Comparison of ENCODE assay signal across 1 cellular context in genomic region chr3:185558395-185558794, GRCh38.
TF ChIP-seq lines count a peak whose summit lies in the region.

No MANE protein-coding gene starts in this region.

TF ChIP-seq in HCT116, 20 proteins besides CTCF, POLR2A, EP300 and RAD21 (continued from another document):
- TF ChIP-seq REST (IDR thresholded peaks at IDR 0.05; ENCODE audit: low read depth): no peak
- TF ChIP-seq SIN3A (IDR thresholded peaks at IDR 0.05; ENCODE audit: low read depth): no peak; the same call in 1 of the 2 replicates
- no peak for TF ChIP-seq ZNF274 (IDR thresholded peaks at IDR 0.05; ENCODE audit: low read depth, low read length)
- TF ChIP-seq ATF3 (IDR thresholded peaks at IDR 0.05): no peak; the same call in 1 of the 2 replicates
- no peak for TF ChIP-seq CBX3 (IDR thresholded peaks at IDR 0.05; ENCODE audit: low read depth)
- TF ChIP-seq ELF1 (IDR thresholded peaks at IDR 0.05; ENCODE audit: borderline replicate concordance, low read depth): no peak
